In the genomic region with DNA sequence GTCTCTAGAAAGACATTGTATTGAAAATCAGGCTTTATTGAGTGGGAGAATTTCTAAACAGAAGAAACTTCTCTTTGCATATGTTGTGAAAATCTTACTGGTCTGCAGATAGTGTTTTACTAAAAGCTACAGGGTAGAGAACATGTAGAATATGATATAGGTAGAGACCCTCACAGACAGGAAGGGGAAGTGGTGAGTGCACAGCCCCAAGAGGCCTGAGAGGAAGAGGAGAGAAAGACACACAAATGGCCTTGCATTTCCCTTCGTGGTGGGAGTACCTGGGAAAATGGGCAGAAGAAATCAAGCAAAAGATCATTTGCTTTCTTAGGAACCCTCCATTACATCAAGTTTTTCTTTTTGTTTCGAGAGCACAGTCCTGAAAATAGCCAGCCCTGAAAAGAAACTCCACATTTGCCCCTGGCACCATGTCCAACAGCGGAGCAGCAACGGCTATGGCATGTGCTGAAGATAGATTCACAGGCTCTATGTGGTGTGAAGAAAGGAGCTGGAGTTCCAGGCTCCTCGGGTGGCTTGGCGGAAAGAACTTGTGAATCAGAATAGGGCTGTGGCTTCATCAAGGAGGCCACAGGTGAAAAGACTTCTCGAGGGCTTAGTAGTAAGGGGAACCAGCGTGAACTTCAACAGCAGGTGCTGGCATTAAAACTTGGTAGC, we compare ENCODE assay signal across 22 cellular contexts.
A peak's percentile ranks its signal among the peaks of the same experiment; 100 is the strongest.
DNase-seq lines count a peak whose midpoint lies in the region; ATAC-seq, FAIRE-seq and TF ChIP-seq lines count a peak whose summit lies in the region.
"Had no signal": no experiment of that assay in that cellular context is flagged by ENCODE, and none has a peak within 500 bp of the region (broad histone marks: within the 10 kb centered on the region; RNA-seq: fewer than 3 reads in every experiment).

No MANE protein-coding gene starts in this region.

- H3F3A ChIP-seq in GM23248 (ENCODE audit: insufficient read depth): no peaks in the 10 kb centered on the region

- 41 to 46% methylated on average over 8 of the region's 8 CpGs for WGBS in GM23248 (ENCODE audit: low coverage in 1 of 2, low lambda C conversion rate in 2 of 2, missing lambda C conversion rate in 2 of 2), 2 experiments

- H2AFZ ChIP-seq in GM23248: no peak overlapping the region

- H3K4me2 ChIP-seq in GM23248 (ENCODE audit: unreplicated experiment): no peak overlapping the region
- H3K4me2 ChIP-seq: SK-N-SH had no signal

- DNase-seq in CD8-positive, alpha-beta memory T cell: no peak
- DNase-seq in T-cell (no peak), kidney (no peak), GM23248 (no peak), middle frontal gyrus (ENCODE audit: extremely low spot score, low spot score) (no peak)
- peak in 1 of 10 donors; percentile 2 for DNase-seq in naive thymus-derived CD8-positive, alpha-beta T cell
- DNase-seq: activated CD4-positive, alpha-beta T cell treated with anti-CD3 and anti-CD28 coated beads, Interleukin-2, amount 50 U/mL, for 4 hours; activated naive CD4-positive, alpha-beta T cell; activated T-cell treated with anti-CD3 and anti-CD28 coated beads, Interleukin-2, amount 50 U/mL, for 1 hour; glutamatergic neuron; left colon; NCI-H1417; nephron progenitor cell; RPMI8226; sigmoid colon; SK-N-SH; stimulated activated CD8-positive, alpha-beta memory T cell treated with anti-CD3 and anti-CD28 coated beads, Interleukin-4, amount 100 ng/mL, for 48 hours had no signal

- H3K27ac ChIP-seq in CD8-positive, alpha-beta memory T cell (ENCODE audit: low read depth, low read length): no peak overlapping the region
- H3K27ac ChIP-seq in kidney (ENCODE audit: low read depth in 2 of 2, low read length in 2 of 2) (no peak overlapping the region), GM23248 (no peak overlapping the region)
- H3K27ac ChIP-seq: sigmoid colon had no signal

- H3K4me1 ChIP-seq in CD8-positive, alpha-beta memory T cell (ENCODE audit: insufficient read depth, low read length): no peaks in the 10 kb centered on the region
- no peaks in the 10 kb centered on the region for H3K4me1 ChIP-seq in kidney (ENCODE audit: control insufficient read depth in 1 of 2, insufficient read depth in 1 of 2, low read depth in 1 of 2, low read length in 2 of 2)
- no peaks in the 10 kb centered on the region for H3K4me1 ChIP-seq in GM23248 (ENCODE audit: insufficient read depth)
- H3K4me1 ChIP-seq: sigmoid colon had no signal

- H3K36me3 ChIP-seq in CD8-positive, alpha-beta memory T cell (ENCODE audit: insufficient read depth, low read length): no peaks in the 10 kb centered on the region
- no peaks in the 10 kb centered on the region for H3K36me3 ChIP-seq in kidney (ENCODE audit: control insufficient read depth in 1 of 2, insufficient read depth in 2 of 2, low read length in 2 of 2)
- no peaks in the 10 kb centered on the region for H3K36me3 ChIP-seq in GM23248 (ENCODE audit: low read depth)
- H3K36me3 ChIP-seq: sigmoid colon had no signal

- no peaks in the 10 kb centered on the region for H3K79me2 ChIP-seq in GM23248 (ENCODE audit: insufficient read depth)

- no peaks in the 10 kb centered on the region for H3K36me3 Mint-ChIP-seq in CD8-positive, alpha-beta memory T cell
- no peaks in the 10 kb centered on the region for H3K36me3 Mint-ChIP-seq in T-cell
- no peaks in the 10 kb centered on the region for H3K36me3 Mint-ChIP-seq in naive thymus-derived CD8-positive, alpha-beta T cell
- H3K36me3 Mint-ChIP-seq: WTC11 had no signal

- H3K27me3 ChIP-seq in CD8-positive, alpha-beta memory T cell (ENCODE audit: insufficient read depth, low read length, poor library complexity, severe bottlenecking): no peaks in the 10 kb centered on the region
- 0 out of 2 replicates have a peak, but pooled peaks cover 10% of the 10 kb centered on the region for H3K27me3 ChIP-seq in GM23248 (replicated peaks; ENCODE audit: insufficient read depth)
- H3K27me3 ChIP-seq: sigmoid colon had no signal

- peaks cover 0 to 1% of the 10 kb centered on the region in 2 donors for H3K27me3 Mint-ChIP-seq in CD8-positive, alpha-beta memory T cell
- peaks cover 0 to 5% of the 10 kb centered on the region in 2 donors for H3K27me3 Mint-ChIP-seq in T-cell
- no peaks in the 10 kb centered on the region for H3K27me3 Mint-ChIP-seq in naive thymus-derived CD8-positive, alpha-beta T cell
- H3K27me3 Mint-ChIP-seq: dendritic cell treated with granulocyte-macrophage colony-stimulating factor and Interleukin-4, amounts not matched to agents 40 ng/mL and 50 ng/mL, for 4 days had no signal

- peak; percentile 58 for ATAC-seq in HG03097 (IDR thresholded peaks at IDR 0.05; ENCODE audit: low FRiP score, unreplicated experiment)
- peak in 3 of 4 experiments; percentile 20 to 62 (median 23) for ATAC-seq in T-cell (replicated peaks in 1 of 4)
- peak; percentile 41 to 54 for ATAC-seq in naive thymus-derived CD8-positive, alpha-beta T cell
- ATAC-seq: left colon, WTC11 had no signal

- FAIRE-seq in kidney (lab: Jason Lieb, UNC): no peak
- FAIRE-seq: endothelial cell of umbilical vein had no signal

- no peaks in the 10 kb centered on the region for H3K9me2 ChIP-seq in GM23248 (ENCODE audit: insufficient read depth)
- H3K9me2 ChIP-seq: SK-N-SH had no signal

- H3K4me3 ChIP-seq in CD8-positive, alpha-beta memory T cell (ENCODE audit: low read length): no peak overlapping the region
- H3K4me3 ChIP-seq in kidney (ENCODE audit: low read length in 2 of 2) (no peak overlapping the region), GM23248 (no peak overlapping the region)
- H3K4me3 ChIP-seq: sigmoid colon had no signal

- H3K27ac Mint-ChIP-seq in CD8-positive, alpha-beta memory T cell: peak overlapping the region in 7 of 8 donors; percentile 0 to 84 (median 38)
- H3K27ac Mint-ChIP-seq in T-cell: peak overlapping the region in 1 of 2 donors; percentile 64
- peak overlapping the region; percentile 3 to 91 (median 76) for H3K27ac Mint-ChIP-seq in naive thymus-derived CD8-positive, alpha-beta T cell
- H3K27ac Mint-ChIP-seq: dendritic cell treated with granulocyte-macrophage colony-stimulating factor and Interleukin-4, amounts not matched to agents 40 ng/mL and 50 ng/mL, for 4 days; nephron progenitor cell; T-helper 2 cell treated with Interferon-gamma antibody and Interleukin-4, amounts not matched to agents 5 μg/mL and 100 μg/mL, for 36 hours; WTC11 had no signal

- no peaks in the 10 kb centered on the region for H4K20me1 ChIP-seq in GM23248 (ENCODE audit: insufficient read depth)

- intact Hi-C loops in kidney (cut with DNase I): no loop called here

- in situ Hi-C loops in GM23248 (cut with MboI): no loop called here

- CTCF ChIA-PET in CD8-positive, alpha-beta memory T cell (lab: Charles Lee): no interaction called here
- CTCF ChIA-PET in T-cell (lab: Charles Lee): no interaction called here

- no peaks in the 10 kb centered on the region for H3K9me3 ChIP-seq in CD8-positive, alpha-beta memory T cell (ENCODE audit: low read length)
- H3K9me3 ChIP-seq in kidney (ENCODE audit: control insufficient read depth in 1 of 2, low read length in 2 of 2): no peaks in the 10 kb centered on the region
- no peaks in the 10 kb centered on the region for H3K9me3 ChIP-seq in GM23248 (ENCODE audit: low read depth)
- H3K9me3 ChIP-seq: sigmoid colon, SK-N-SH had no signal

- H3K9ac ChIP-seq in kidney (ENCODE audit: low read length in 2 of 2) (no peak overlapping the region), GM23248 (no peak overlapping the region)
- H3K9ac ChIP-seq: SK-N-SH had no signal

- TF ChIP-seq CTCF in kidney (IDR thresholded peaks at IDR 0.05; ENCODE audit: borderline replicate concordance, extremely low read depth, insufficient read depth): no peak

- POLR2A ChIA-PET in CD8-positive, alpha-beta memory T cell (lab: Charles Lee): no interaction called here
- POLR2A ChIA-PET in T-cell (lab: Charles Lee): interaction anchor here in 1 of 2 donors (0.6 kb wide), 1 partner anchor 126 kb away, joined by 3 read pairs; no protein-coding TSS in a partner anchor
- POLR2A ChIA-PET in naive thymus-derived CD8-positive, alpha-beta T cell (lab: Charles Lee): no interaction called here

- peaks cover 13 to 27% (median 20%) of the 10 kb centered on the region in 3 donors for H3K4me1 Mint-ChIP-seq in CD8-positive, alpha-beta memory T cell
- H3K4me1 Mint-ChIP-seq in T-cell: peaks cover 5 to 23% (median 10%) of the 10 kb centered on the region in 3 donors
- H3K4me1 Mint-ChIP-seq in naive thymus-derived CD8-positive, alpha-beta T cell: peaks cover 5 to 35% (median 29%) of the 10 kb centered on the region in 4 donors
- H3K4me1 Mint-ChIP-seq: nephron progenitor cell had no signal

- peak overlapping the region in 4 of 7 donors; percentile 8 to 47 (median 36) for H3K4me3 Mint-ChIP-seq in CD8-positive, alpha-beta memory T cell
- H3K4me3 Mint-ChIP-seq in T-cell: peak overlapping the region in 1 of 3 donors; percentile 30
- peak overlapping the region; percentile 21 to 79 (median 66) for H3K4me3 Mint-ChIP-seq in naive thymus-derived CD8-positive, alpha-beta T cell
- H3K4me3 Mint-ChIP-seq: dendritic cell treated with granulocyte-macrophage colony-stimulating factor and Interleukin-4, amounts not matched to agents 40 ng/mL and 50 ng/mL, for 4 days; nephron progenitor cell; T-helper 2 cell treated with Interferon-gamma antibody and Interleukin-4, amounts not matched to agents 5 μg/mL and 100 μg/mL, for 36 hours; WTC11 had no signal

- H3K9me3 Mint-ChIP-seq in CD8-positive, alpha-beta memory T cell: no peaks in the 10 kb centered on the region
- H3K9me3 Mint-ChIP-seq in T-cell: no peaks in the 10 kb centered on the region
- H3K9me3 Mint-ChIP-seq in naive thymus-derived CD8-positive, alpha-beta T cell: no peaks in the 10 kb centered on the region
- H3K9me3 Mint-ChIP-seq: dendritic cell treated with granulocyte-macrophage colony-stimulating factor and Interleukin-4, amounts not matched to agents 40 ng/mL and 50 ng/mL, for 4 days; nephron progenitor cell; T-helper 2 cell treated with Interferon-gamma antibody and Interleukin-4, amounts not matched to agents 5 μg/mL and 100 μg/mL, for 36 hours; WTC11 had no signal
